19 cellular contexts compared by ENCODE assay signal in genomic region chr16:79411357-79411756, GRCh38.
"Had no signal": no experiment of that assay in that cellular context is flagged by ENCODE, and none has a peak within 500 bp of the region (broad histone marks: within the 10 kb centered on the region; RNA-seq: fewer than 3 reads in every experiment).

No MANE protein-coding gene starts in this region.

- H3K9me3 ChIP-seq: ascending aorta, gastrocnemius medialis, neutrophil, spleen, tibial artery had no signal

- H3K27ac Mint-ChIP-seq: mesothelial cell of epicardium; natural killer cell treated with Interleukin-12 subunit alpha and Interleukin-12 subunit beta and Interleukin-15 and Interleukin-18, amount 100 ng/mL, for 72 hours had no signal

- H3K27ac ChIP-seq: ascending aorta, gastrocnemius medialis, neutrophil, spleen, tibial artery had no signal

- ATAC-seq: gastrocnemius medialis, left lobe of liver had no signal

- H3K36me3 Mint-ChIP-seq: activated naive CD4-positive, alpha-beta T cell treated with anti-CD3 and anti-CD28 coated beads, Interleukin-2, amount 50 U/mL, for 24 hours; mesothelial cell of epicardium; natural killer cell treated with Interleukin-12 subunit alpha and Interleukin-12 subunit beta and Interleukin-15 and Interleukin-18, amount 100 ng/mL, for 72 hours had no signal

- H3K4me3 ChIP-seq: ascending aorta, gastrocnemius medialis, spleen, tibial artery had no signal

- H3K27me3 ChIP-seq: ascending aorta, gastrocnemius medialis had no signal

- H3K4me3 Mint-ChIP-seq: activated naive CD4-positive, alpha-beta T cell treated with anti-CD3 and anti-CD28 coated beads, Interleukin-2, amount 50 U/mL, for 24 hours; mesothelial cell of epicardium; natural killer cell treated with Interleukin-12 subunit alpha and Interleukin-12 subunit beta and Interleukin-15 and Interleukin-18, amount 100 ng/mL, for 72 hours had no signal

- DNase-seq: activated CD4-positive, alpha-beta T cell treated with anti-CD3 and anti-CD28 coated beads for 1 hour; activated CD8-positive, alpha-beta memory T cell treated with anti-CD3 and anti-CD28 coated beads for 24 hours; activated effector memory CD4-positive, alpha-beta T cell treated with Interleukin-2 at 50 U/mL for 16 hours; cerebellar nuclear complex; cortex of kidney; effector CD4-positive, alpha-beta T cell; gastrocnemius medialis; head of caudate nucleus; kidney; spleen; stimulated activated naive CD8-positive, alpha-beta T cell treated with anti-CD3 and anti-CD28 coated beads, Interleukin-15, Interleukin-2, amounts not matched to agents 100 U/mL and 50 U/mL, for 24 hours; substantia nigra had no signal

- H3K4me1 ChIP-seq: ascending aorta, gastrocnemius medialis, tibial artery had no signal

- H3K36me3 ChIP-seq: ascending aorta, gastrocnemius medialis, neutrophil, spleen, tibial artery had no signal

- H3K27me3 Mint-ChIP-seq: activated naive CD4-positive, alpha-beta T cell treated with anti-CD3 and anti-CD28 coated beads, Interleukin-2, amount 50 U/mL, for 24 hours had no signal

- H3K9me3 Mint-ChIP-seq: activated naive CD4-positive, alpha-beta T cell treated with anti-CD3 and anti-CD28 coated beads, Interleukin-2, amount 50 U/mL, for 24 hours; mesothelial cell of epicardium; natural killer cell treated with Interleukin-12 subunit alpha and Interleukin-12 subunit beta and Interleukin-15 and Interleukin-18, amount 100 ng/mL, for 72 hours had no signal
